Comparison of ENCODE assay signal across 38 cellular contexts in the genomic region with DNA sequence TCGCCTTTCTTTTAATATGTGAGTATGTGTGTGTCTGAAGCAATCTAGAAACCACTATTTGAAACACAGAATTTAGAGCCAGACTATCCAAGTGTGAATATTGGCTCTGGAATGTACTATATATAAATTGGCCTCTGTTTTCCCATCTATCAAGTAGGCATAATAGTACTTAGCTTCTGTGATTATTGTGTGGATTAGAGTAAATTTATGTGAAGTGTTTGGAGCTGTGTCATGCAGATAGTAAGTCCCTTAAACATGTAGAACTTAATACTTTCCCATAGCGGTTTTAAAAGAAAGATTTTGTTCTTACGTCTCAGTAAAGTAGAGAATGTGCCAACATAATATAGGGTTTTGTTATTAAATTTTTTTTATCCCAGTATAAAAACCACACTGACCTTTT.
"Had no signal": no experiment of that assay in that cellular context is flagged by ENCODE, and none has a peak within 500 bp of the region (broad histone marks: within the 10 kb centered on the region; RNA-seq: fewer than 3 reads in every experiment).

No MANE protein-coding gene starts in this region.

- H3K4me3 ChIP-seq: ascending aorta, MG63 had no signal

- H3K4me1 ChIP-seq: ascending aorta had no signal

- H3K36me3 Mint-ChIP-seq: activated CD8-positive, alpha-beta memory T cell treated with anti-CD3 and anti-CD28 coated beads, Interleukin-2, amount 10 ng/mL, durations not matched to agents 7 days and 5 days; activated naive CD4-positive, alpha-beta T cell treated with anti-CD3 and anti-CD28 coated beads, Interleukin-2, amount 10 ng/mL, durations not matched to agents 7 days and 5 days; activated naive CD8-positive, alpha-beta T cell had no signal

- H3K4me1 Mint-ChIP-seq: activated B cell treated with CpG ODN at 0.5 μM for 24 hours; activated CD4-positive, alpha-beta memory T cell treated with anti-CD3 and anti-CD28 coated beads, Interleukin-2, amount 10 ng/mL, durations not matched to agents 7 days and 5 days; activated CD8-positive, alpha-beta memory T cell treated with anti-CD3 and anti-CD28 coated beads, Interleukin-2, amount 10 ng/mL, durations not matched to agents 7 days and 5 days; activated naive CD4-positive, alpha-beta T cell treated with anti-CD3 and anti-CD28 coated beads, Interleukin-2, amount 10 ng/mL, durations not matched to agents 7 days and 5 days had no signal

- H3K36me3 ChIP-seq: ascending aorta, brain microvascular endothelial cell, MG63 had no signal

- H3K27me3 ChIP-seq: ascending aorta, brain microvascular endothelial cell, MG63 had no signal

- H3K27ac Mint-ChIP-seq: activated B cell treated with CpG ODN at 0.5 μM for 24 hours; activated CD4-positive, alpha-beta memory T cell treated with anti-CD3 and anti-CD28 coated beads, Interleukin-2, amount 10 ng/mL, durations not matched to agents 7 days and 5 days; activated CD8-positive, alpha-beta memory T cell treated with anti-CD3 and anti-CD28 coated beads, Interleukin-2, amount 10 ng/mL, durations not matched to agents 7 days and 5 days; activated naive CD4-positive, alpha-beta T cell treated with anti-CD3 and anti-CD28 coated beads, Interleukin-2, amount 10 ng/mL, durations not matched to agents 7 days and 5 days; activated naive CD8-positive, alpha-beta T cell had no signal

- H3K9me3 ChIP-seq: ascending aorta, MG63 had no signal

- H3K27me3 Mint-ChIP-seq: activated B cell treated with CpG ODN at 0.5 μM for 24 hours; activated CD4-positive, alpha-beta memory T cell treated with anti-CD3 and anti-CD28 coated beads, Interleukin-2, amount 10 ng/mL, durations not matched to agents 7 days and 5 days; activated CD8-positive, alpha-beta memory T cell treated with anti-CD3 and anti-CD28 coated beads, Interleukin-2, amount 10 ng/mL, durations not matched to agents 7 days and 5 days; activated naive CD4-positive, alpha-beta T cell treated with anti-CD3 and anti-CD28 coated beads, Interleukin-2, amount 10 ng/mL, durations not matched to agents 7 days and 5 days; activated naive CD8-positive, alpha-beta T cell had no signal

- H3K4me3 Mint-ChIP-seq: activated B cell treated with CpG ODN at 0.5 μM for 24 hours; activated CD4-positive, alpha-beta memory T cell treated with anti-CD3 and anti-CD28 coated beads, Interleukin-2, amount 10 ng/mL, durations not matched to agents 7 days and 5 days; activated CD8-positive, alpha-beta memory T cell treated with anti-CD3 and anti-CD28 coated beads, Interleukin-2, amount 10 ng/mL, durations not matched to agents 7 days and 5 days; activated naive CD4-positive, alpha-beta T cell treated with anti-CD3 and anti-CD28 coated beads, Interleukin-2, amount 10 ng/mL, durations not matched to agents 7 days and 5 days; activated naive CD8-positive, alpha-beta T cell had no signal

- ATAC-seq: activated CD8-positive, alpha-beta memory T cell treated with anti-CD3 and anti-CD28 coated beads, Interleukin-2, amount 10 ng/mL, durations not matched to agents 7 days and 5 days; Panc1; Right ventricle myocardium inferior had no signal

- H3K27ac ChIP-seq: ascending aorta, brain microvascular endothelial cell, RWPE1, VCaP had no signal

- DNase-seq: activated B cell treated with CpG ODN at 0.5 μM for 24 hours; activated CD4-positive, alpha-beta memory T cell treated with anti-CD3 and anti-CD28 coated beads, Interleukin-2, amount 10 ng/mL, durations not matched to agents 7 days and 5 days; activated CD4-positive, alpha-beta T cell treated with anti-CD3 and anti-CD28 coated beads for 4 hours; activated CD4-positive, alpha-beta T cell treated with anti-CD3 and anti-CD28 coated beads, Interleukin-2, amount 50 U/mL, for 1 hour; activated CD4-positive, CD25-positive, alpha-beta regulatory T cell treated with anti-CD3 and anti-CD28 coated beads, Interleukin-2, amount 50 U/mL, for 72 hours; activated CD8-positive, alpha-beta memory T cell treated with anti-CD3 and anti-CD28 coated beads for 24 hours; activated CD8-positive, alpha-beta memory T cell treated with anti-CD3 and anti-CD28 coated beads, Interleukin-2, amount 10 ng/mL, durations not matched to agents 7 days and 5 days; activated CD8-positive, alpha-beta memory T cell treated with anti-CD3 and anti-CD28 coated beads, Interleukin-2, amount 50 U/mL, for 48 hours; activated effector memory CD4-positive, alpha-beta T cell treated with Interleukin-2 at 50 U/mL for 16 hours; activated naive CD4-positive, alpha-beta T cell treated with anti-CD3 and anti-CD28 coated beads, Interleukin-2, amount 10 ng/mL, durations not matched to agents 7 days and 5 days; activated T-cell treated with anti-CD3 and anti-CD28 coated beads, Interleukin-2, amount 50 U/mL, for 48 hours; amygdala; brain microvascular endothelial cell; central memory CD4-positive, alpha-beta T cell; Kasumi-1; MG63; NCI-H1048; NCI-H1105 treated with DMSO at 0.1 percent for 48 hours; NCI-H1436; NCI-H1694; NCI-H1930; NCI-H2081 treated with DMSO at 0.1 percent for 48 hours; NCI-H226; NCI-H446 treated with DMSO at 0.1 percent for 48 hours; NCI-H524; NCI-H69; NCI-H82; SIG-M5; SW 1271; T-helper 1 cell; T-helper 2 cell; T-helper 9 cell had no signal
